9 cellular contexts compared by ENCODE assay signal in genomic region chr14:24081739-24082204, GRCh38. TPM values are rescaled to one million over a fixed set of nuclear protein-coding genes. Genes with fewer than 3 reads are reported as not detected.
DNase-seq lines count a peak whose midpoint lies in the region; ATAC-seq, FAIRE-seq and TF ChIP-seq lines count a peak whose summit lies in the region.
"Had no signal": no experiment of that assay in that cellular context is flagged by ENCODE, and none has a peak within 500 bp of the region (broad histone marks: within the 10 kb centered on the region; RNA-seq: fewer than 3 reads in every experiment).

No MANE protein-coding gene starts in this region.

- dilution Hi-C loops in keratinocyte (cut with MboI; ENCODE audit: extremely low pct_ligation_motif_present, low sequenced_read_pairs) = no loop called here

- H3K9me3 ChIP-seq in keratinocyte (ENCODE audit: control insufficient read depth, low read depth, low read length) = no peaks in the 10 kb centered on the region

- H3K4me2 ChIP-seq in keratinocyte (ENCODE audit: control insufficient read depth, extremely low read depth, insufficient read depth, low read depth, low read length) = peak overlapping the region; percentile 86

- H3K4me1 Mint-ChIP-seq in activated CD4-positive, alpha-beta T cell treated with anti-CD3 and anti-CD28 coated beads for 36 hours = peaks cover 22% of the 10 kb centered on the region
- H3K4me1 Mint-ChIP-seq in activated T-helper 17 cell treated with anti-CD3 and anti-CD28 coated beads, Interleukin-2, amount 50 U/mL, for 72 hours = peaks cover 8% of the 10 kb centered on the region

- no peak for FAIRE-seq in keratinocyte (lab: Jason Lieb, UNC)
- FAIRE-seq: kidney had no signal

- H3K36me3 ChIP-seq in keratinocyte (ENCODE audit: control insufficient read depth in 2 of 2, extremely low read depth in 1 of 2, insufficient read depth in 2 of 2, low read length in 2 of 2) = no peaks in the 10 kb centered on the region

- no peaks in the 10 kb centered on the region for H3K27me3 Mint-ChIP-seq in activated CD4-positive, alpha-beta T cell treated with anti-CD3 and anti-CD28 coated beads for 36 hours
- H3K27me3 Mint-ChIP-seq in activated T-helper 17 cell treated with anti-CD3 and anti-CD28 coated beads, Interleukin-2, amount 50 U/mL, for 72 hours = no peaks in the 10 kb centered on the region

- H3K27ac Mint-ChIP-seq in activated CD4-positive, alpha-beta T cell treated with anti-CD3 and anti-CD28 coated beads for 36 hours = peak overlapping the region; percentile 28
- peak overlapping the region; percentile 4 for H3K27ac Mint-ChIP-seq in activated T-helper 17 cell treated with anti-CD3 and anti-CD28 coated beads, Interleukin-2, amount 50 U/mL, for 72 hours

- no peak for ATAC-seq in activated CD4-positive, alpha-beta T cell treated with anti-CD3 and anti-CD28 coated beads for 36 hours
- ATAC-seq in activated T-helper 17 cell treated with anti-CD3 and anti-CD28 coated beads, Interleukin-2, amount 50 U/mL, for 72 hours (replicated peaks) = no peak
- ATAC-seq in HG03439 (IDR thresholded peaks at IDR 0.05; ENCODE audit: unreplicated experiment) = no peak
- no peak for ATAC-seq in GM21529 (IDR thresholded peaks at IDR 0.05; ENCODE audit: unreplicated experiment)

- H3K9me3 Mint-ChIP-seq in activated CD4-positive, alpha-beta T cell treated with anti-CD3 and anti-CD28 coated beads for 36 hours (ENCODE audit: low read depth) = no peaks in the 10 kb centered on the region
- H3K9me3 Mint-ChIP-seq in activated T-helper 17 cell treated with anti-CD3 and anti-CD28 coated beads, Interleukin-2, amount 50 U/mL, for 72 hours = no peaks in the 10 kb centered on the region

- TF ChIP-seq CTCF in keratinocyte (optimal IDR thresholded peaks at IDR 0.05 in 1 of 3, IDR thresholded peaks at IDR 0.05 in 1 of 3, conservative IDR thresholded peaks at IDR 0.05 in 1 of 3; ENCODE audit: extremely low read depth in 1 of 3, insufficient read depth in 2 of 3, low read length in 3 of 3) = no peak

- no peaks in the 10 kb centered on the region for H3K36me3 Mint-ChIP-seq in activated CD4-positive, alpha-beta T cell treated with anti-CD3 and anti-CD28 coated beads for 36 hours (ENCODE audit: low read depth)
- H3K36me3 Mint-ChIP-seq in activated T-helper 17 cell treated with anti-CD3 and anti-CD28 coated beads, Interleukin-2, amount 50 U/mL, for 72 hours (ENCODE audit: low read depth) = no peaks in the 10 kb centered on the region

- CTCF ChIA-PET in activated CD4-positive, alpha-beta T cell treated with anti-CD3 and anti-CD28 coated beads for 36 hours (lab: Charles Lee) = interaction anchor here (0.9 to 4.2 kb wide), 4 partner anchors 11 to 27 kb away, joined by 3 to 83 read pairs (median 10); partner anchors contain the start of gene PCK2

- H3K79me2 ChIP-seq in keratinocyte (ENCODE audit: control insufficient read depth, insufficient read depth, low read length) = no peaks in the 10 kb centered on the region

- peaks cover 5% of the 10 kb centered on the region for H3K4me1 ChIP-seq in keratinocyte (ENCODE audit: control insufficient read depth, extremely low read depth, insufficient read depth, low read length)

- DNase-seq in activated CD4-positive, alpha-beta T cell treated with anti-CD3 and anti-CD28 coated beads for 36 hours = no peak
- no peak for DNase-seq in activated CD4-positive, alpha-beta T cell treated with anti-CD3 and anti-CD28 coated beads for 48 hours
- DNase-seq in keratinocyte (ENCODE audit: low read depth, low spot score) = no peak
- DNase-seq in substantia nigra (lab: John Stamatoyannopoulos, UW) = no peak
- no peak for DNase-seq in GOT3 (lab: John Stamatoyannopoulos, UW)

- peak overlapping the region; percentile 64 for H3K4me3 Mint-ChIP-seq in activated CD4-positive, alpha-beta T cell treated with anti-CD3 and anti-CD28 coated beads for 36 hours
- peak overlapping the region; percentile 69 for H3K4me3 Mint-ChIP-seq in activated T-helper 17 cell treated with anti-CD3 and anti-CD28 coated beads, Interleukin-2, amount 50 U/mL, for 72 hours

- H2AFZ ChIP-seq in keratinocyte (ENCODE audit: control insufficient read depth, low read length) = no peak overlapping the region

- intact Hi-C loops in activated CD4-positive, alpha-beta T cell treated with anti-CD3 and anti-CD28 coated beads for 36 hours (cut with DNase I, micrococcal nuclease) = loop anchor here (1.0 kb wide), 1 partner anchor 13 kb away; the partner anchor contains the start of gene PCK2 (in 2 of the 2)

- no peak overlapping the region for H3K27ac ChIP-seq in keratinocyte (ENCODE audit: control insufficient read depth, insufficient read depth, low read length)
- peak overlapping the region; percentile 66 for H3K27ac ChIP-seq in substantia nigra (ENCODE audit: low read depth, low read length, poor library complexity, severe bottlenecking)

- no peaks in the 10 kb centered on the region for H3K9me1 ChIP-seq in keratinocyte (ENCODE audit: control insufficient read depth, extremely low read depth, insufficient read depth, low read length)

- POLR2A ChIA-PET in activated CD4-positive, alpha-beta T cell treated with anti-CD3 and anti-CD28 coated beads for 36 hours (lab: Charles Lee) = interaction anchor here (1.2 to 2.1 kb wide), 3 partner anchors 8 to 32 kb away, joined by 3 to 6 read pairs (median 5); partner anchors contain the start of genes DCAF11, NRL and PCK2

- peaks cover 14% of the 10 kb centered on the region for H3K27me3 ChIP-seq in keratinocyte (ENCODE audit: control insufficient read depth, extremely low read depth, insufficient read depth, low read length)

- H3K4me3 ChIP-seq in keratinocyte (ENCODE audit: control insufficient read depth in 2 of 3, extremely low read depth in 1 of 3, insufficient read depth in 2 of 3, low read depth in 1 of 3, low read length in 3 of 3) = peak overlapping the region in 1 of 3 experiments; percentile 41

- no peaks in the 10 kb centered on the region for H4K20me1 ChIP-seq in keratinocyte (ENCODE audit: control insufficient read depth, extremely low read depth, insufficient read depth, low read length)

- no peak overlapping the region for H3K9ac ChIP-seq in keratinocyte (ENCODE audit: control insufficient read depth, extremely low read depth, insufficient read depth, low read length)

RNA-seq across cellular contexts. Expression of gene CPNE6, which starts 10.4 kb away (rescaled TPM):
- not detected for total RNA-seq in activated CD4-positive, alpha-beta T cell treated with anti-CD3 and anti-CD28 coated beads for 36 hours
- not detected for total RNA-seq in activated T-helper 17 cell treated with anti-CD3 and anti-CD28 coated beads, Interleukin-2, amount 50 U/mL, for 72 hours
- polyA plus RNA-seq in keratinocyte = not detected in 3 replicates
- not detected for polyA plus RNA-seq in keratinocyte (2011; ENCODE audit: low read depth)
- polyA plus RNA-seq in keratinocyte (2011; cell fraction: cytosol; rRNA removed) = not detected in 2 replicates
- polyA plus RNA-seq in keratinocyte (2011; cell fraction: nucleus; rRNA removed) = not detected in 2 replicates
- not detected in 2 replicates for polyA plus RNA-seq in keratinocyte (2012; ENCODE audit: low replicate concordance)
- not detected in 3 replicates for polyA minus RNA-seq in keratinocyte
- not detected for polyA minus RNA-seq in keratinocyte (2011; cell fraction: cytosol; rRNA and poly(A)+ RNA removed)
- polyA minus RNA-seq in keratinocyte (2011; cell fraction: nucleus; rRNA and poly(A)+ RNA removed) = not detected in 2 replicates

RNA-seq across cellular contexts. Expression of gene PCK2, which starts 12.3 kb away (rescaled TPM):
- total RNA-seq in activated CD4-positive, alpha-beta T cell treated with anti-CD3 and anti-CD28 coated beads for 36 hours = 100 to 1,000 TPM; 101 to 115 TPM
- 10 to 100 TPM; 31.4 to 57.6 TPM for total RNA-seq in activated T-helper 17 cell treated with anti-CD3 and anti-CD28 coated beads, Interleukin-2, amount 50 U/mL, for 72 hours
- polyA plus RNA-seq in keratinocyte = 16.6 to 22.9 TPM (median 19.1 TPM) in 3 replicates
- polyA plus RNA-seq in keratinocyte (2011; ENCODE audit: low read depth) = 98.8 TPM
- 9.0 and 15.3 TPM in 2 replicates for polyA plus RNA-seq in keratinocyte (2011; cell fraction: cytosol; rRNA removed)
- polyA plus RNA-seq in keratinocyte (2011; cell fraction: nucleus; rRNA removed) = 21.3 and 25.2 TPM in 2 replicates
- polyA plus RNA-seq in keratinocyte (2012; ENCODE audit: low replicate concordance) = 19.1 and 100 TPM in 2 replicates
- 22.9 to 34.5 TPM (median 28.1 TPM) in 3 replicates for polyA minus RNA-seq in keratinocyte
- polyA minus RNA-seq in keratinocyte (2011; cell fraction: cytosol; rRNA and poly(A)+ RNA removed) = 29.0 TPM
- 15.1 and 19.9 TPM in 2 replicates for polyA minus RNA-seq in keratinocyte (2011; cell fraction: nucleus; rRNA and poly(A)+ RNA removed)

RNA-seq across cellular contexts. Expression of gene CARMIL3, which starts 30.0 kb away (rescaled TPM):
- under 1 TPM; 0.74 to 0.91 TPM for total RNA-seq in activated CD4-positive, alpha-beta T cell treated with anti-CD3 and anti-CD28 coated beads for 36 hours
- total RNA-seq in activated T-helper 17 cell treated with anti-CD3 and anti-CD28 coated beads, Interleukin-2, amount 50 U/mL, for 72 hours = 1 to 10 TPM; 2.1 to 4.2 TPM
- 0.02 to 0.76 TPM (median 0.12 TPM) in 3 replicates for polyA plus RNA-seq in keratinocyte
- polyA plus RNA-seq in keratinocyte (2011; ENCODE audit: low read depth) = 2.3 TPM
- 0.02 and 0.06 TPM in 2 replicates for polyA plus RNA-seq in keratinocyte (2011; cell fraction: cytosol; rRNA removed)
- 0.70 and 0.96 TPM in 2 replicates for polyA plus RNA-seq in keratinocyte (2011; cell fraction: nucleus; rRNA removed)
- 0.03 and 2.9 TPM in 2 replicates for polyA plus RNA-seq in keratinocyte (2012; ENCODE audit: low replicate concordance)
- polyA minus RNA-seq in keratinocyte = 0.63 TPM in 1 of 3 replicates, not detected in the others
- not detected for polyA minus RNA-seq in keratinocyte (2011; cell fraction: cytosol; rRNA and poly(A)+ RNA removed)
- 0.11 and 0.31 TPM in 2 replicates for polyA minus RNA-seq in keratinocyte (2011; cell fraction: nucleus; rRNA and poly(A)+ RNA removed)

RNA-seq across cellular contexts. Expression of gene DCAF11, which starts 32.8 kb away (rescaled TPM):
- 10 to 100 TPM; 74.0 to 86.2 TPM for total RNA-seq in activated CD4-positive, alpha-beta T cell treated with anti-CD3 and anti-CD28 coated beads for 36 hours
- total RNA-seq in activated T-helper 17 cell treated with anti-CD3 and anti-CD28 coated beads, Interleukin-2, amount 50 U/mL, for 72 hours = 10 to 100 TPM; 72.4 to 94.8 TPM
- 23.5 to 34.4 TPM (median 25.9 TPM) in 3 replicates for polyA plus RNA-seq in keratinocyte
- 44.5 TPM for polyA plus RNA-seq in keratinocyte (2011; ENCODE audit: low read depth)
- polyA plus RNA-seq in keratinocyte (2011; cell fraction: cytosol; rRNA removed) = 18.4 and 23.1 TPM in 2 replicates
- polyA plus RNA-seq in keratinocyte (2011; cell fraction: nucleus; rRNA removed) = 22.3 and 23.0 TPM in 2 replicates
- polyA plus RNA-seq in keratinocyte (2012; ENCODE audit: low replicate concordance) = 25.8 and 28.5 TPM in 2 replicates
- polyA minus RNA-seq in keratinocyte = 27.6 to 39.5 TPM (median 36.7 TPM) in 3 replicates
- 33.0 TPM for polyA minus RNA-seq in keratinocyte (2011; cell fraction: cytosol; rRNA and poly(A)+ RNA removed)
- polyA minus RNA-seq in keratinocyte (2011; cell fraction: nucleus; rRNA and poly(A)+ RNA removed) = 15.6 and 25.8 TPM in 2 replicates

RNA-seq across cellular contexts. Expression of gene NRL, which starts 33.0 kb away (rescaled TPM):
- 1 to 10 TPM; 1.5 to 1.6 TPM for total RNA-seq in activated CD4-positive, alpha-beta T cell treated with anti-CD3 and anti-CD28 coated beads for 36 hours
- total RNA-seq in activated T-helper 17 cell treated with anti-CD3 and anti-CD28 coated beads, Interleukin-2, amount 50 U/mL, for 72 hours = 1 to 10 TPM; 1.7 to 2.5 TPM
- 0.29 to 0.72 TPM (median 0.39 TPM) in 3 replicates for polyA plus RNA-seq in keratinocyte
- not detected for polyA plus RNA-seq in keratinocyte (2011; ENCODE audit: low read depth)
- polyA plus RNA-seq in keratinocyte (2011; cell fraction: cytosol; rRNA removed) = 0.42 and 0.43 TPM in 2 replicates
- polyA plus RNA-seq in keratinocyte (2011; cell fraction: nucleus; rRNA removed) = 0.37 and 0.53 TPM in 2 replicates
- 0.38 and 0.58 TPM in 2 replicates for polyA plus RNA-seq in keratinocyte (2012; ENCODE audit: low replicate concordance)
- polyA minus RNA-seq in keratinocyte = 0.20 TPM in 1 of 3 replicates, not detected in the others
- polyA minus RNA-seq in keratinocyte (2011; cell fraction: cytosol; rRNA and poly(A)+ RNA removed) = not detected
- polyA minus RNA-seq in keratinocyte (2011; cell fraction: nucleus; rRNA and poly(A)+ RNA removed) = 0.23 and 1.2 TPM in 2 replicates
